Comparison of ENCODE assay signal across 18 cellular contexts in the genomic region with DNA sequence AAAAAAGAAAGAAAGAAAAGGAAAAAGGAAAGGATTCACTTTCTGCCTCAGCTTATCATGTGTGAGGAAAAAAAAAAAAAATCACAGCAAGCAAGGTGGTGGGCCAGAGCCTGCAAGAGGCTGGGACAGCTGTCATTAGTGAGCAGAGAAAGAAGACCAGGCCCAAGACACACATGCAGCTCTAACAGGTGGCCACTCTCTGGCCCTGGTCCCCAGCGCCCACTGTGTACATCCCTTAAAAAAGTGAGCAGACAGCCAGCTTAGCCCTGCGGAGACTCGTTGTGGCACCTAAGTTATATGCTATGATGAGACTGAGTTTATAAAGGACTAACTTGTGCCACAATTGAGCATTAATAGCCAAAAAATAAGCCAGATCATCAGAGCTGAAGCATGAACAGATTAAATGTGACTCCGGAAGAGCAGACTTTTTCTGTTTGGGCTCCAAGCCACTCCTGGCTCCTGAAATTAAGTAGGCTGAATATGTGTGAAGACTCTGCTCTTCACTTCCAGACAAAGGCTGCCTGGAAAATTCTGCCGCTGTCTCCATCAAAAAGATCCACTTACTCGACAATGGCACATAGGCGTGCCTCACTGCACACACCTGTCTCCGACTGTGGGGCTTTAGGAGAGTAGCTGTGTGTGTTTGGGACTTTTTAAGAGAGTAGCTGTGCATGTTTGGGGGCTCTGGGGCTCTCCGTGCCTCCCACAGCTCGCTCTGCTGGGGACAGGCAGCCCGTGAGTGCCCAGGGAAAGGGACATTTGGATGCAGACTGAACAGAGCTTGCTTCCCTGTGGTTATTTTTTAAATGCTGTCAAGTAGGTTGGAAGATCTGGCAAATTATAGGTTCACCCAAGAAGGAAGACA. TPM values are rescaled to one million over a fixed set of nuclear protein-coding genes. Genes with fewer than 3 reads are reported as not detected.
DNase-seq lines count a peak whose midpoint lies in the region; ATAC-seq and TF ChIP-seq lines count a peak whose summit lies in the region.
"Had no signal": no experiment of that assay in that cellular context is flagged by ENCODE, and none has a peak within 500 bp of the region (broad histone marks: within the 10 kb centered on the region; RNA-seq: fewer than 3 reads in every experiment).

No MANE protein-coding gene starts in this region.

- H3K4me1 ChIP-seq in BLaER1, result peaks cover 45% of the 10 kb centered on the region
- H3K4me1 ChIP-seq in cardiac muscle cell (ENCODE audit: low read depth), result no peaks in the 10 kb centered on the region
- H3K4me1 ChIP-seq: prostate gland had no signal

- H3K27me3 ChIP-seq in BLaER1 (no peaks in the 10 kb centered on the region), cardiac muscle cell (no peaks in the 10 kb centered on the region)
- H3K27me3 ChIP-seq: left lung, stomach had no signal

- peak overlapping the region; percentile 20 for H3K27ac Mint-ChIP-seq in osteocyte (ENCODE audit: unreplicated experiment)
- no peak overlapping the region for H3K27ac Mint-ChIP-seq in T-cell
- no peak overlapping the region for H3K27ac Mint-ChIP-seq in activated CD4-positive, alpha-beta T cell treated with anti-CD3 and anti-CD28 coated beads for 36 hours
- H3K27ac Mint-ChIP-seq: activated CD8-positive, alpha-beta T cell treated with anti-CD3 and anti-CD28 coated beads for 36 hours; activated T-helper 1 cell treated with anti-CD3 and anti-CD28 coated beads, Interleukin-12 subunit alpha, Interleukin-12 subunit beta, Interleukin-2, Interleukin-4 antibody, amounts not matched to agents 30 ng/mL and 10 ng/mL and 1 ng/mL, durations not matched to agents 14 hours and 24 hours and 36 hours; naive B cell had no signal

- CTCF ChIA-PET in T-cell (lab: Charles Lee), result no interaction called here
- CTCF ChIA-PET in activated CD4-positive, alpha-beta T cell treated with anti-CD3 and anti-CD28 coated beads for 36 hours (lab: Charles Lee), result no interaction called here

- no peak overlapping the region; the same call in 1 of the 2 replicates for H3K4me2 ChIP-seq in BLaER1

- H3K9me3 ChIP-seq in BLaER1, result peaks cover 14% of the 10 kb centered on the region
- H3K9me3 ChIP-seq in cardiac muscle cell (ENCODE audit: low read depth), result no peaks in the 10 kb centered on the region
- H3K9me3 ChIP-seq: prostate gland had no signal

- POLR2A ChIA-PET in T-cell (lab: Charles Lee), result no interaction called here
- POLR2A ChIA-PET in activated CD4-positive, alpha-beta T cell treated with anti-CD3 and anti-CD28 coated beads for 36 hours (lab: Charles Lee), result interaction anchor here (0.6 kb wide), 1 partner anchor 229 kb away, joined by 4 read pairs; no protein-coding TSS in a partner anchor

- no peaks in the 10 kb centered on the region for H3K9me3 Mint-ChIP-seq in osteocyte (ENCODE audit: unreplicated experiment)
- peaks cover 0 to 2% (median 2%) of the 10 kb centered on the region in 3 donors for H3K9me3 Mint-ChIP-seq in T-cell
- H3K9me3 Mint-ChIP-seq in activated CD4-positive, alpha-beta T cell treated with anti-CD3 and anti-CD28 coated beads for 36 hours (ENCODE audit: low read depth), result peaks cover 2% of the 10 kb centered on the region

- H3K9ac ChIP-seq in BLaER1, result 0 out of 2 replicates have a peak overlapping the region, but pooled peaks have one; percentile 9

- H3K4me3 Mint-ChIP-seq in osteocyte (ENCODE audit: unreplicated experiment), result no peak overlapping the region
- H3K4me3 Mint-ChIP-seq in T-cell, result no peak overlapping the region
- H3K4me3 Mint-ChIP-seq in activated CD4-positive, alpha-beta T cell treated with anti-CD3 and anti-CD28 coated beads for 36 hours, result no peak overlapping the region
- H3K4me3 Mint-ChIP-seq: activated CD8-positive, alpha-beta T cell treated with anti-CD3 and anti-CD28 coated beads for 36 hours; activated T-helper 1 cell treated with anti-CD3 and anti-CD28 coated beads, Interleukin-12 subunit alpha, Interleukin-12 subunit beta, Interleukin-2, Interleukin-4 antibody, amounts not matched to agents 30 ng/mL and 10 ng/mL and 1 ng/mL, durations not matched to agents 14 hours and 24 hours and 36 hours; naive B cell had no signal

- H3K36me3 Mint-ChIP-seq in osteocyte (ENCODE audit: unreplicated experiment) (peaks cover 3% of the 10 kb centered on the region), T-cell (no peaks in the 10 kb centered on the region)
- peaks cover 1% of the 10 kb centered on the region for H3K36me3 Mint-ChIP-seq in activated CD4-positive, alpha-beta T cell treated with anti-CD3 and anti-CD28 coated beads for 36 hours (ENCODE audit: low read depth)
- H3K36me3 Mint-ChIP-seq: naive B cell had no signal

- H3K27ac ChIP-seq in BLaER1 (no peak overlapping the region), cardiac muscle cell (peak overlapping the region; percentile 52)
- H3K27ac ChIP-seq: left lung, prostate gland, SK-N-MC had no signal

- intact Hi-C loops in activated CD4-positive, alpha-beta T cell treated with anti-CD3 and anti-CD28 coated beads for 36 hours (cut with DNase I, micrococcal nuclease), result no loop called here

- H3K27me3 Mint-ChIP-seq in osteocyte (ENCODE audit: unreplicated experiment) (no peaks in the 10 kb centered on the region), T-cell (no peaks in the 10 kb centered on the region)
- H3K27me3 Mint-ChIP-seq in activated CD4-positive, alpha-beta T cell treated with anti-CD3 and anti-CD28 coated beads for 36 hours, result no peaks in the 10 kb centered on the region
- H3K27me3 Mint-ChIP-seq: activated CD8-positive, alpha-beta T cell treated with anti-CD3 and anti-CD28 coated beads for 36 hours; naive B cell had no signal

- no peak for ATAC-seq in T-cell (replicated peaks in 1 of 4)
- no peak for ATAC-seq in GM18870 (IDR thresholded peaks at IDR 0.05; ENCODE audit: unreplicated experiment)
- ATAC-seq in activated CD4-positive, alpha-beta T cell treated with anti-CD3 and anti-CD28 coated beads for 36 hours, result no peak
- ATAC-seq: activated CD8-positive, alpha-beta T cell treated with anti-CD3 and anti-CD28 coated beads for 36 hours; left lung; PC-3 had no signal

- H4K20me1 ChIP-seq in BLaER1, result peaks cover 20% of the 10 kb centered on the region; the same call in 1 of the 2 replicates

- DNase-seq in NCI-H345 (lab: John Stamatoyannopoulos, UW) (peak; percentile 22), cardiac muscle cell (ENCODE audit: low read depth in 1 of 2, low spot score in 1 of 2) (no peak), osteocyte (ENCODE audit: extremely low spot score, unreplicated experiment) (peak; percentile 63), T-cell (no peak), KBM-7 (no peak)
- no peak for DNase-seq in activated CD4-positive, alpha-beta T cell treated with anti-CD3 and anti-CD28 coated beads for 36 hours
- DNase-seq: activated CD8-positive, alpha-beta T cell treated with anti-CD3 and anti-CD28 coated beads for 36 hours; left lung; naive B cell; NCI-H1436 treated with DMSO at 0.1 percent for 48 hours; PC-3; stimulated activated CD4-positive, alpha-beta T cell treated with anti-CD3 and anti-CD28 coated beads, Interleukin-15, amount 100 ng/mL, for 24 hours; stomach had no signal

- H3K4me1 Mint-ChIP-seq in osteocyte (ENCODE audit: unreplicated experiment), result peaks cover 37% of the 10 kb centered on the region
- H3K4me1 Mint-ChIP-seq in T-cell, result peaks cover 5 to 16% (median 11%) of the 10 kb centered on the region in 3 donors
- H3K4me1 Mint-ChIP-seq in activated CD4-positive, alpha-beta T cell treated with anti-CD3 and anti-CD28 coated beads for 36 hours, result peaks cover 9% of the 10 kb centered on the region

- H3K4me3 ChIP-seq in BLaER1 (no peak overlapping the region), cardiac muscle cell (no peak overlapping the region)
- H3K4me3 ChIP-seq: left lung, prostate gland, SK-N-MC, stomach had no signal

- TF ChIP-seq CTCF in cardiac muscle cell (IDR thresholded peaks at IDR 0.05; ENCODE audit: low read depth, low read length) (no peak), osteocyte (IDR thresholded peaks at IDR 0.05) (no peak)

- H3K36me3 ChIP-seq in BLaER1 (peaks cover 17% of the 10 kb centered on the region; the same call in 1 of the 2 replicates), cardiac muscle cell (no peaks in the 10 kb centered on the region)
- H3K36me3 ChIP-seq: left lung, prostate gland had no signal

- in situ Hi-C loops in KBM-7 (cut with MboI; ENCODE audit: low pct_unique_long_range_greater_than_20kb, low sequenced_read_pairs), result no loop called here

RNA-seq across cellular contexts. Expression of a gene that starts 55.0 kb away (rescaled TPM):
- total RNA-seq in cardiac muscle cell (8.9 and 14.7 TPM in 2 replicates), osteocyte (48.9 and 58.3 TPM in 2 replicates), T-cell (1 to 10 TPM in 4 of 5 donors, under 1 TPM in 1; 0.88 to 4.2 (median 2.7) TPM)
- polyA plus RNA-seq in cardiac muscle cell, result 4.0 and 4.7 TPM in 2 replicates
- 1 to 10 TPM; 1.6 TPM for total RNA-seq in activated CD4-positive, alpha-beta T cell treated with anti-CD3 and anti-CD28 coated beads for 36 hours

Comparison
In these comparisons a context has a peak if more than half of its experiments do, and no peak if none do; other contexts are left out.
1. DNase-seq: peak in NCI-H345 (single experiment) and osteocyte (single experiment); none in cardiac muscle cell (0 of 2), T-cell (0 of 34), KBM-7 (single experiment) and activated CD4-positive, alpha-beta T cell treated with anti-CD3 and anti-CD28 coated beads for 36 hours (single experiment).